15 cellular contexts compared by ENCODE assay signal in the genomic region with DNA sequence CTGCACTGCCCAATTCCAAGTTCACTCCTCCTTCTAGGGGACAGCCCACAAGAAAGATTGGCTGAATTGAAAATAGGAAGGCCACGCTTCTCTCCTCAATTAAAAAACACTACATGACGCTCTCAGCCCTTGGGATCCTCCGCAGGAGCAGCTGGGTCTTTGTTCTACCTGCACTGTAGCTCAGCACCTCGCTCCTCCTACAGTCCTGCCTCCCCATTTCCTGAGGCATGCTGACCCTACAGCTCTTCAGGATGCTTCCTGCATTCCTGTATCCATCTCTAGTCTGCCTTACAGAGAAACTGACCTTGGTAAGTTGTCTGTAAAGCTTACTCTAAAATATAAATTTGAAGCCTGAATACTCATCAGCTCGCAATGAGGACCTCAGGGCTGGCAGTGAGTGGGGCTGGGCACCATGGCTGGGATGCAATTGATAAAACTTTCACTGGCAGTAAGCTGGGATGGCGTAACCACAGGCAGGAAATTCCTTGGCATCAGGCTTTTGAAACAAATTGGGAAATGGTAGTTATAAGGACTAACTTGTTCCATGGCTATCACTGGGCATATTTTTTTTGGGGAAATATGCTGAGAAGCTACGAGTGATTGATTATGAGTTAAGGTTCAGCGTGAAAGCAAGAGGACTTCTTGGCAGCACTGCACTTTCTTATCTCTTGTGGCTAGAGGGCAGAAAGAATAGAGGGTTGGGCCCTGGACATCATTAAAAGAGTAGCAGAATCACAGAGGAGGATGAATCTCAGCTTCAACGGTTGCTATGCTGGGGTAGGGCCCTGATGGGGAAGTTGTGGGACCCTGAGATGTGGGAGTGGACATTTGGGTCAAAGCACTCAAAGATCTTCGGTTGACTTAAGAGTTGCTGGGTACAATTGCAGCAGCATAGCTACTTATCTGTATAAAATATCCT. TPM values are rescaled to one million over a fixed set of nuclear protein-coding genes. Genes with fewer than 3 reads are reported as not detected.
DNase-seq lines count a peak whose midpoint lies in the region; ATAC-seq, FAIRE-seq and TF ChIP-seq lines count a peak whose summit lies in the region.
"Had no signal": no experiment of that assay in that cellular context is flagged by ENCODE, and none has a peak within 500 bp of the region (broad histone marks: within the 10 kb centered on the region; RNA-seq: fewer than 3 reads in every experiment).

No MANE protein-coding gene starts in this region.

- peak overlapping the region; percentile 89 for H3K27ac Mint-ChIP-seq in activated T-cell treated with anti-CD3 and anti-CD28 coated beads, Interleukin-2, amount 50 U/mL, for 24 hours
- H3K27ac Mint-ChIP-seq in astrocyte (ENCODE audit: unreplicated experiment), result no peak overlapping the region

- H4K20me1 ChIP-seq in PC-3 (ENCODE audit: low read length) (no peaks in the 10 kb centered on the region), astrocyte (ENCODE audit: insufficient read depth, low read length) (no peaks in the 10 kb centered on the region)

- CTCF ChIA-PET in PC-3 (lab: Charles Lee), result no interaction called here

- H3K9me3 ChIP-seq in PC-3 (ENCODE audit: low read length) (no peaks in the 10 kb centered on the region), astrocyte (ENCODE audit: insufficient read depth, low read depth, low read length) (no peaks in the 10 kb centered on the region)
- H3K9me3 ChIP-seq: prostate gland, vagina had no signal

- peaks cover 81% of the 10 kb centered on the region for H3K4me1 Mint-ChIP-seq in activated T-cell treated with anti-CD3 and anti-CD28 coated beads, Interleukin-2, amount 50 U/mL, for 24 hours (ENCODE audit: low read depth)
- peaks cover 2% of the 10 kb centered on the region for H3K4me1 Mint-ChIP-seq in astrocyte (ENCODE audit: low read depth, unreplicated experiment)

- H3K4me2 ChIP-seq in PC-3 (ENCODE audit: low read length), result no peak overlapping the region
- H3K4me2 ChIP-seq in astrocyte (ENCODE audit: low read length), result no peak overlapping the region

- H3K36me3 ChIP-seq in PC-3 (ENCODE audit: low read depth, low read length) (no peaks in the 10 kb centered on the region), astrocyte (ENCODE audit: insufficient read depth, low read length) (no peaks in the 10 kb centered on the region)
- H3K36me3 ChIP-seq: prostate gland, vagina had no signal

- no peaks in the 10 kb centered on the region for H3K9me2 ChIP-seq in PC-3 (replicated peaks; ENCODE audit: low read length)

- no peaks in the 10 kb centered on the region for H3F3A ChIP-seq in PC-3 (ENCODE audit: low read length, unreplicated experiment)

- no TSS peak for BruUV-seq in PC-3 (replicated peaks; lab: Mats Ljungman, UMichigan)

- H3K27me3 Mint-ChIP-seq in activated T-cell treated with anti-CD3 and anti-CD28 coated beads, Interleukin-2, amount 50 U/mL, for 24 hours, result no peaks in the 10 kb centered on the region
- H3K27me3 Mint-ChIP-seq in astrocyte (ENCODE audit: low read depth, unreplicated experiment), result peaks cover 26% of the 10 kb centered on the region

- peaks cover 69% of the 10 kb centered on the region for H3K36me3 Mint-ChIP-seq in activated T-cell treated with anti-CD3 and anti-CD28 coated beads, Interleukin-2, amount 50 U/mL, for 24 hours (ENCODE audit: low read depth)
- no peaks in the 10 kb centered on the region for H3K36me3 Mint-ChIP-seq in astrocyte (ENCODE audit: low read depth, unreplicated experiment)

- intact Hi-C loops in PC-3 (cut with micrococcal nuclease), result no loop called here

- TF ChIP-seq CTCF in PC-3 (conservative IDR thresholded peaks at IDR 0.05; ENCODE audit: low read depth, low read length), result no peak
- TF ChIP-seq CTCF in astrocyte (IDR thresholded peaks at IDR 0.05; ENCODE audit: insufficient read depth, low read depth, low read length), result no peak
- no peak for TF ChIP-seq CTCF in omental fat pad (IDR thresholded peaks at IDR 0.05)

- no peak for ATAC-seq in PC-3
- peak; percentile 79 for ATAC-seq in omental fat pad (ENCODE audit: low FRiP score)
- no peak for ATAC-seq in GM21825 (IDR thresholded peaks at IDR 0.05; ENCODE audit: unreplicated experiment)
- ATAC-seq: HCT116 had no signal

- H3K9ac ChIP-seq in PC-3 (ENCODE audit: low read length), result no peak overlapping the region
- H3K9ac ChIP-seq in astrocyte (ENCODE audit: low read length), result no peak overlapping the region

- H3K4me1 ChIP-seq in PC-3 (ENCODE audit: insufficient read depth, low read length) (peaks cover 16% of the 10 kb centered on the region), astrocyte (ENCODE audit: insufficient read depth, low read length) (no peaks in the 10 kb centered on the region)
- H3K4me1 ChIP-seq: prostate gland, vagina had no signal

- no peak overlapping the region for H2AFZ ChIP-seq in PC-3 (ENCODE audit: low read length)
- no peak overlapping the region for H2AFZ ChIP-seq in astrocyte (ENCODE audit: low read depth, low read length)

- no peaks in the 10 kb centered on the region for H3K27me3 ChIP-seq in PC-3 (ENCODE audit: low read length)
- no peaks in the 10 kb centered on the region for H3K27me3 ChIP-seq in astrocyte (ENCODE audit: insufficient read depth, low read length)
- H3K27me3 ChIP-seq: vagina had no signal

- H3K27ac ChIP-seq in PC-3 (ENCODE audit: low read length) (no peak overlapping the region), astrocyte (ENCODE audit: low read depth, low read length) (no peak overlapping the region)
- H3K27ac ChIP-seq: prostate gland, vagina had no signal

- POLR2A ChIA-PET in PC-3 (lab: Charles Lee; ENCODE audit: unreplicated experiment), result interaction anchor here (0.6 kb wide), 1 partner anchor 24 kb away, joined by 4 read pairs; no protein-coding TSS in a partner anchor

- no peak overlapping the region for H3K4me3 ChIP-seq in PC-3 (ENCODE audit: low read length)
- no peak overlapping the region for H3K4me3 ChIP-seq in astrocyte (ENCODE audit: insufficient read depth, low read depth, low read length)
- H3K4me3 ChIP-seq: prostate gland, vagina had no signal

- no peak for DNase-seq in activated T-cell treated with anti-CD3 and anti-CD28 coated beads, Interleukin-2, amount 50 U/mL, for 24 hours
- DNase-seq in activated T-cell treated with anti-CD3 and anti-CD28 coated beads, Interleukin-2, amount 50 U/mL, for 1 hour, result no peak
- DNase-seq in PC-3, result peak; percentile 1
- peak; percentile 57 for DNase-seq in astrocyte (ENCODE audit: low read depth)
- no peak for DNase-seq in omental fat pad (ENCODE audit: low spot score)
- DNase-seq in occipital lobe (lab: John Stamatoyannopoulos, UW), result no peak
- no peak for DNase-seq in NCI-H69 (lab: John Stamatoyannopoulos, UW)
- DNase-seq: DND-41, NCI-H446 treated with DMSO at 0.1 percent for 48 hours had no signal

- no peaks in the 10 kb centered on the region for H3K9me3 Mint-ChIP-seq in activated T-cell treated with anti-CD3 and anti-CD28 coated beads, Interleukin-2, amount 50 U/mL, for 24 hours
- H3K9me3 Mint-ChIP-seq in astrocyte (ENCODE audit: unreplicated experiment), result peaks cover 2% of the 10 kb centered on the region

- no peak for FAIRE-seq in astrocyte (lab: Jason Lieb, UNC)
- FAIRE-seq: RCC 7860 had no signal

- H3K79me2 ChIP-seq in PC-3 (ENCODE audit: low read length), result no peaks in the 10 kb centered on the region
- H3K79me2 ChIP-seq in astrocyte (ENCODE audit: insufficient read depth, low read length), result no peaks in the 10 kb centered on the region

- peak overlapping the region; percentile 40 for H3K4me3 Mint-ChIP-seq in activated T-cell treated with anti-CD3 and anti-CD28 coated beads, Interleukin-2, amount 50 U/mL, for 24 hours
- H3K4me3 Mint-ChIP-seq in astrocyte (ENCODE audit: unreplicated experiment), result no peak overlapping the region

RNA-seq across cellular contexts. Expression of gene SIRPB1, which starts 11.8 kb away (rescaled TPM):
- 1.7 and 11.6 TPM in 2 replicates for total RNA-seq in PC-3 (2014; rRNA removed)
- not detected in 2 replicates for total RNA-seq in astrocyte
- 10 to 100 TPM in 1 of 4 donors, 1 to 10 TPM in 3; 5.1 to 10.5 (median 8.7) TPM for total RNA-seq in omental fat pad
- 0.47 TPM for total RNA-seq in occipital lobe

RNA-seq across cellular contexts. Expression of gene SIRPG, which starts 26.0 kb away (rescaled TPM):
- total RNA-seq in PC-3 (2014; rRNA removed), result 0.86 TPM in 1 of 2 replicates, not detected in the other
- total RNA-seq in astrocyte, result not detected in 2 replicates
- total RNA-seq in omental fat pad, result not detected
- not detected for total RNA-seq in occipital lobe
- total RNA-seq: epithelial cell of proximal tubule, vagina had no signal

Comparison
In these comparisons a context has a peak if more than half of its experiments do, and no peak if none do; other contexts are left out.
1. DNase-seq: peak in PC-3 (single experiment) and astrocyte (single experiment); none in activated T-cell treated with anti-CD3 and anti-CD28 coated beads, Interleukin-2, amount 50 U/mL, for 24 hours (single experiment), activated T-cell treated with anti-CD3 and anti-CD28 coated beads, Interleukin-2, amount 50 U/mL, for 1 hour (single experiment), omental fat pad (single experiment), occipital lobe (single experiment) and NCI-H69 (single experiment).